ENCODE assay signal across 8 cellular contexts in genomic region chr14:72892103-72892878, GRCh38.
DNase-seq lines count a peak whose midpoint lies in the region; ATAC-seq and TF ChIP-seq lines count a peak whose summit lies in the region.

No MANE protein-coding gene starts in this region.

- peaks cover 7% of the 10 kb centered on the region for H3K27me3 Mint-ChIP-seq in nephron progenitor cell (ENCODE audit: low read depth, poor library complexity)

- H3K4me3 Mint-ChIP-seq in nephron progenitor cell = peak overlapping the region; percentile 98

- peaks cover 8% of the 10 kb centered on the region for H3K36me3 Mint-ChIP-seq in nephron progenitor cell (ENCODE audit: low read depth)

- TF ChIP-seq CTCF in AG09309 (IDR thresholded peaks at IDR 0.05; ENCODE audit: control insufficient read depth, insufficient read depth, low read depth, low read length, missing control alignments) (no peak), epithelial cell of esophagus (IDR thresholded peaks at IDR 0.05; ENCODE audit: insufficient read depth, low read depth, low read length, missing control alignments) (no peak), nephron progenitor cell (IDR thresholded peaks at IDR 0.05) (no peak)

- peak overlapping the region; percentile 98 for H3K4me3 ChIP-seq in AG09309 (ENCODE audit: control insufficient read depth, low read depth, low read length)
- H3K4me3 ChIP-seq in epithelial cell of esophagus (ENCODE audit: low read length) = peak overlapping the region; percentile 71

- H3K27ac Mint-ChIP-seq in nephron progenitor cell = peak overlapping the region; percentile 33

- H3K9me3 Mint-ChIP-seq in nephron progenitor cell = peaks cover 8% of the 10 kb centered on the region

- DNase-seq in AG09309 (ENCODE audit: low read depth) (no peak), HK-2 (ENCODE audit: unreplicated experiment) (peak; percentile 12), epithelial cell of esophagus (ENCODE audit: low read depth) (peak; percentile 38), nephron progenitor cell (peak; percentile 64), T-helper 9 cell (no peak)
- peak; percentile 15 for DNase-seq in activated CD4-positive, alpha-beta T cell treated with anti-CD3 and anti-CD28 coated beads, Interleukin-2, amount 50 U/mL, for 1 hour

- peaks cover 69% of the 10 kb centered on the region for H3K4me1 Mint-ChIP-seq in nephron progenitor cell

- no peak for ATAC-seq in GM21786 (IDR thresholded peaks at IDR 0.05; ENCODE audit: unreplicated experiment)
- ATAC-seq in GM18907 (IDR thresholded peaks at IDR 0.05; ENCODE audit: unreplicated experiment) = no peak

Comparison
In these comparisons a context has a peak if more than half of its experiments do, and no peak if none do; other contexts are left out.
1. DNase-seq: peak in HK-2 (single experiment), activated CD4-positive, alpha-beta T cell treated with anti-CD3 and anti-CD28 coated beads, Interleukin-2, amount 50 U/mL, for 1 hour (single experiment), epithelial cell of esophagus (single experiment) and nephron progenitor cell (single experiment); none in AG09309 (single experiment) and T-helper 9 cell (single experiment).